1 cellular context compared by ENCODE assay signal in the genomic region with DNA sequence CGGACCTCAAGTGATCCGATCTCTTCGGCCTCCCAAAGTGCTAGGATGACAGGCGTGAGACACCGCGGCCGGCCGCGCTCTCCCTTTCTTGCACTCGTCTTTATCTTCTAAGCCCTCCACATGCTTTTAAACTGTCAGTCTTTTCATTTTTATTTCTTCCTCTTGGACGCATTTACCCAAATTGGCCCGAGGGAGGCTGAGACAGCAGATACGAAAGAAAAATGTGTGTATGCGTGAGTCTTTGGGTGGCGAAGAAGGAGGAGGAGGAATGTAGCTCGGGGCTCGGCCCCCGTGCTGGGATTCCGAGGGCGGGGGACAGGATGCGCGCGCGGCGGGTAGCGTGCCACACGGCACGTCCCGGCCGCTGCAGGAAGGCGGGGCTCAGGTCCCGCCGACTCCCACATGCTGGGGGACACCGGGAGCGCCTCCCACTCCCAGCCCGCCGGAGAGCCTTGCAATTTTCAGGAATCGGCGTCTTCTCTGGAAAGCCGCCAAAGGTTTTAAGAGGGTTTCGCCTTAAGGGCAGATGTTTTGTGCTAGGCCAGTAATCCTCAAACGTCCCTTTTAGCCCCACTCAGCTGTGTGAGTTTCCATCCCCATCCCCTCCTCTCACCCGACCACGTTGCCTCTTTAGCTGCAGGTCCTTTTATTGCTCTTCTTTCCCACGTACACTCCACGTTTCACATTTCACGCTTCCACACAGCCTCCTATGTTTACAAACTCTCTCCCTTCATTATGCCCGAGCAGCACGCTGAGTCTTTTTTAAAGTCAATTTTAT.
TF ChIP-seq lines count a peak whose summit lies in the region.

No MANE protein-coding gene starts in this region.

TF ChIP-seq in HEK293, 187 proteins besides CTCF, POLR2A, EP300 and RAD21 (continued from another document and continues in another):
- TF ChIP-seq ZNF560 (tag by site-specific recombination; IDR thresholded peaks at IDR 0.05; ENCODE audit: borderline replicate concordance) (no peak), TRIM28 (IDR thresholded peaks at IDR 0.05; ENCODE audit: borderline replicate concordance, low read length) (peak; percentile 73), ZNF140 (tag by site-specific recombination; IDR thresholded peaks at IDR 0.05) (no peak), ZNF558 (tag by site-specific recombination; IDR thresholded peaks at IDR 0.05) (no peak), ZNF548 (tag by site-specific recombination; IDR thresholded peaks at IDR 0.05) (no peak), ZNF341 (tag by site-specific recombination; IDR thresholded peaks at IDR 0.05; ENCODE audit: low read depth) (peak; percentile 49), HOXA7 (CRISPR knock-in tag; IDR thresholded peaks at IDR 0.05; ENCODE audit: borderline replicate concordance) (no peak), ZNF621 (tag by site-specific recombination; IDR thresholded peaks at IDR 0.05) (no peak), ZNF404 (tag by site-specific recombination; IDR thresholded peaks at IDR 0.05) (no peak), ZNF157 (tag by site-specific recombination; IDR thresholded peaks at IDR 0.05) (no peak), ZNF701 (tag by site-specific recombination; IDR thresholded peaks at IDR 0.05) (0 out of 2 replicates have a peak, but pooled peaks have one; percentile 33), ZNF169 (tag by site-specific recombination; IDR thresholded peaks at IDR 0.05) (no peak), ZNF664 (tag by site-specific recombination; IDR thresholded peaks at IDR 0.05) (peak; percentile 36; the same call in 1 of the 2 replicates), ZNF274 (IDR thresholded peaks at IDR 0.05; ENCODE audit: low read length) (no peak), ZNF274 (tag by site-specific recombination; IDR thresholded peaks at IDR 0.05; ENCODE audit: borderline replicate concordance) (no peak), ZNF521 (tag by site-specific recombination; IDR thresholded peaks at IDR 0.05) (no peak), OSR2 (tag by site-specific recombination; IDR thresholded peaks at IDR 0.05) (0 out of 2 replicates have a peak, but pooled peaks have one; percentile 9), IKZF3 (tag by site-specific recombination; IDR thresholded peaks at IDR 0.05) (peak; percentile 99), ZEB2 (tag by site-specific recombination; IDR thresholded peaks at IDR 0.05) (peak; percentile 71), ZNF155 (tag by site-specific recombination; IDR thresholded peaks at IDR 0.05) (no peak), ZNF596 (tag by site-specific recombination; IDR thresholded peaks at IDR 0.05) (no peak), ZNF214 (tag by site-specific recombination; IDR thresholded peaks at IDR 0.05; ENCODE audit: borderline replicate concordance) (no peak), ZNF48 (tag by site-specific recombination; IDR thresholded peaks at IDR 0.05) (no peak), ZNF529 (tag by site-specific recombination; IDR thresholded peaks at IDR 0.05; ENCODE audit: insufficient replicate concordance) (no peak), ZFP37 (tag by site-specific recombination; IDR thresholded peaks at IDR 0.05) (no peak), ZNF23 (tag by site-specific recombination; IDR thresholded peaks at IDR 0.05; ENCODE audit: borderline replicate concordance) (no peak)
- TF ChIP-seq, protein P1, sequence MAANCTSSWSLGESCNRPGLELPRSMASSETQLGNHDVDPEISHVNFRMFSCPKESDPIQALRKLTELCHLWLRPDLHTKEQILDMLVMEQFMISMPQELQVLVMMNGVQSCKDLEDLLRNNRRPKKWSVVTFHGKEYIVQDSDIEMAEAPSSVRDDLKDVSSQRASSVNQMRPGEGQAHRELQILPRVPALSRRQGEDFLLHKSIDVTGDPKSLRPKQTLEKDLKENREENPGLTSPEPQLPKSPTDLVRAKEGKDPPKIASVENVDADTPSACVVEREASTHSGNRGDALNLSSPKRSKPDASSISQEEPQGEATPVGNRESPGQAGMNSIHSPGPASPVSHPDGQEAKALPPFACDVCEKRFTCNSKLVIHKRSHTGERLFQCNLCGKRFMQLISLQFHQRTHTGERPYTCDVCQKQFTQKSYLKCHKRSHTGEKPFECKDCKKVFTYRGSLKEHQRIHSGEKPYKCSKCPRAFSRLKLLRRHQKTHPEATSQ (tag by site-specific recombination; IDR thresholded peaks at IDR 0.05) = no peak
- TF ChIP-seq, protein P2, sequence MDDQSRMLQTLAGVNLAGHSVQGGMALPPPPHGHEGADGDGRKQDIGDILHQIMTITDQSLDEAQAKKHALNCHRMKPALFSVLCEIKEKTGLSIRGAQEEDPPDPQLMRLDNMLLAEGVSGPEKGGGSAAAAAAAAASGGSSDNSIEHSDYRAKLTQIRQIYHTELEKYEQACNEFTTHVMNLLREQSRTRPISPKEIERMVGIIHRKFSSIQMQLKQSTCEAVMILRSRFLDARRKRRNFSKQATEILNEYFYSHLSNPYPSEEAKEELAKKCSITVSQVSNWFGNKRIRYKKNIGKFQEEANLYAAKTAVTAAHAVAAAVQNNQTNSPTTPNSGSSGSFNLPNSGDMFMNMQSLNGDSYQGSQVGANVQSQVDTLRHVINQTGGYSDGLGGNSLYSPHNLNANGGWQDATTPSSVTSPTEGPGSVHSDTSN (CRISPR knock-in tag; IDR thresholded peaks at IDR 0.05) = no peak
- TF ChIP-seq, protein P3, sequence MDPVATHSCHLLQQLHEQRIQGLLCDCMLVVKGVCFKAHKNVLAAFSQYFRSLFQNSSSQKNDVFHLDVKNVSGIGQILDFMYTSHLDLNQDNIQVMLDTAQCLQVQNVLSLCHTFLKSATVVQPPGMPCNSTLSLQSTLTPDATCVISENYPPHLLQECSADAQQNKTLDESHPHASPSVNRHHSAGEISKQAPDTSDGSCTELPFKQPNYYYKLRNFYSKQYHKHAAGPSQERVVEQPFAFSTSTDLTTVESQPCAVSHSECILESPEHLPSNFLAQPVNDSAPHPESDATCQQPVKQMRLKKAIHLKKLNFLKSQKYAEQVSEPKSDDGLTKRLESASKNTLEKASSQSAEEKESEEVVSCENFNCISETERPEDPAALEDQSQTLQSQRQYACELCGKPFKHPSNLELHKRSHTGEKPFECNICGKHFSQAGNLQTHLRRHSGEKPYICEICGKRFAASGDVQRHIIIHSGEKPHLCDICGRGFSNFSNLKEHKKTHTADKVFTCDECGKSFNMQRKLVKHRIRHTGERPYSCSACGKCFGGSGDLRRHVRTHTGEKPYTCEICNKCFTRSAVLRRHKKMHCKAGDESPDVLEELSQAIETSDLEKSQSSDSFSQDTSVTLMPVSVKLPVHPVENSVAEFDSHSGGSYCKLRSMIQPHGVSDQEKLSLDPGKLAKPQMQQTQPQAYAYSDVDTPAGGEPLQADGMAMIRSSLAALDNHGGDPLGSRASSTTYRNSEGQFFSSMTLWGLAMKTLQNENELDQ (tag by site-specific recombination; IDR thresholded peaks at IDR 0.05; ENCODE audit: low read depth) = no peak
- TF ChIP-seq, protein P4, sequence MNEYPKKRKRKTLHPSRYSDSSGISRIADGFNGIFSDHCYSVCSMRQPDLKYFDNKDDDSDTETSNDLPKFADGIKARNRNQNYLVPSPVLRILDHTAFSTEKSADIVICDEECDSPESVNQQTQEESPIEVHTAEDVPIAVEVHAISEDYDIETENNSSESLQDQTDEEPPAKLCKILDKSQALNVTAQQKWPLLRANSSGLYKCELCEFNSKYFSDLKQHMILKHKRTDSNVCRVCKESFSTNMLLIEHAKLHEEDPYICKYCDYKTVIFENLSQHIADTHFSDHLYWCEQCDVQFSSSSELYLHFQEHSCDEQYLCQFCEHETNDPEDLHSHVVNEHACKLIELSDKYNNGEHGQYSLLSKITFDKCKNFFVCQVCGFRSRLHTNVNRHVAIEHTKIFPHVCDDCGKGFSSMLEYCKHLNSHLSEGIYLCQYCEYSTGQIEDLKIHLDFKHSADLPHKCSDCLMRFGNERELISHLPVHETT (tag by site-specific recombination; IDR thresholded peaks at IDR 0.05) = no peak; the same call in 1 of the 2 replicates
- TF ChIP-seq, protein P5, sequence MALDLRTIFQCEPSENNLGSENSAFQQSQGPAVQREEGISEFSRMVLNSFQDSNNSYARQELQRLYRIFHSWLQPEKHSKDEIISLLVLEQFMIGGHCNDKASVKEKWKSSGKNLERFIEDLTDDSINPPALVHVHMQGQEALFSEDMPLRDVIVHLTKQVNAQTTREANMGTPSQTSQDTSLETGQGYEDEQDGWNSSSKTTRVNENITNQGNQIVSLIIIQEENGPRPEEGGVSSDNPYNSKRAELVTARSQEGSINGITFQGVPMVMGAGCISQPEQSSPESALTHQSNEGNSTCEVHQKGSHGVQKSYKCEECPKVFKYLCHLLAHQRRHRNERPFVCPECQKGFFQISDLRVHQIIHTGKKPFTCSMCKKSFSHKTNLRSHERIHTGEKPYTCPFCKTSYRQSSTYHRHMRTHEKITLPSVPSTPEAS (tag by site-specific recombination; IDR thresholded peaks at IDR 0.05) = no peak
- TF ChIP-seq, protein P6, sequence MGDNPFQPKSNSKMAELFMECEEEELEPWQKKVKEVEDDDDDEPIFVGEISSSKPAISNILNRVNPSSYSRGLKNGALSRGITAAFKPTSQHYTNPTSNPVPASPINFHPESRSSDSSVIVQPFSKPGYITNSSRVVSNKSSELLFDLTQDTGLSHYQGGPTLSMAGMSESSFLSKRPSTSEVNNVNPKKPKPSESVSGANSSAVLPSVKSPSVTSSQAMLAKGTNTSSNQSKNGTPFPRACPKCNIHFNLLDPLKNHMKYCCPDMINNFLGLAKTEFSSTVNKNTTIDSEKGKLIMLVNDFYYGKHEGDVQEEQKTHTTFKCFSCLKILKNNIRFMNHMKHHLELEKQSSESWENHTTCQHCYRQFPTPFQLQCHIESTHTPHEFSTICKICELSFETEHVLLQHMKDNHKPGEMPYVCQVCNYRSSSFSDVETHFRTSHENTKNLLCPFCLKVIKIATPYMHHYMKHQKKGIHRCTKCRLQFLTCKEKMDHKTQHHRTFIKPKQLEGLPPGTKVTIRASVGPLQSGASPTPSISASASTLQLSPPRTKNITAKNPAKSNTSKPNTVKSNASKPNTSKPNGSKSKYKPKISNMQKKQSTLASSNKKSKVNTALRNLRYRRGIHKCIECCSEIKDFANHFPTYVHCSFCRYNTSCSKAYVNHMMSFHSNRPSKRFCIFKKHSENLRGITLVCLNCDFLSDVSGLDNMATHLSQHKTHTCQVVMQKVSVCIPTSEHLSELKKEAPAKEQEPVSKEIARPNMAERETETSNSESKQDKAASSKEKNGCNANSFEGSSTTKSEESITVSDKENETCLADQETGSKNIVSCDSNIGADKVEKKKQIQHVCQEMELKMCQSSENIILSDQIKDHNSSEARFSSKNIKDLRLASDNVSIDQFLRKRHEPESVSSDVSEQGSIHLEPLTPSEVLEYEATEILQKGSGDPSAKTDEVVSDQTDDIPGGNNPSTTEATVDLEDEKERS (tag by site-specific recombination; IDR thresholded peaks at IDR 0.05) = no peak
- TF ChIP-seq, protein P7, sequence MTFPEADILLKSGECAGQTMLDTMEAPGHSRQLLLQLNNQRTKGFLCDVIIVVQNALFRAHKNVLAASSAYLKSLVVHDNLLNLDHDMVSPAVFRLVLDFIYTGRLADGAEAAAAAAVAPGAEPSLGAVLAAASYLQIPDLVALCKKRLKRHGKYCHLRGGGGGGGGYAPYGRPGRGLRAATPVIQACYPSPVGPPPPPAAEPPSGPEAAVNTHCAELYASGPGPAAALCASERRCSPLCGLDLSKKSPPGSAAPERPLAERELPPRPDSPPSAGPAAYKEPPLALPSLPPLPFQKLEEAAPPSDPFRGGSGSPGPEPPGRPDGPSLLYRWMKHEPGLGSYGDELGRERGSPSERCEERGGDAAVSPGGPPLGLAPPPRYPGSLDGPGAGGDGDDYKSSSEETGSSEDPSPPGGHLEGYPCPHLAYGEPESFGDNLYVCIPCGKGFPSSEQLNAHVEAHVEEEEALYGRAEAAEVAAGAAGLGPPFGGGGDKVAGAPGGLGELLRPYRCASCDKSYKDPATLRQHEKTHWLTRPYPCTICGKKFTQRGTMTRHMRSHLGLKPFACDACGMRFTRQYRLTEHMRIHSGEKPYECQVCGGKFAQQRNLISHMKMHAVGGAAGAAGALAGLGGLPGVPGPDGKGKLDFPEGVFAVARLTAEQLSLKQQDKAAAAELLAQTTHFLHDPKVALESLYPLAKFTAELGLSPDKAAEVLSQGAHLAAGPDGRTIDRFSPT (tag by site-specific recombination; IDR thresholded peaks at IDR 0.05) = peak; percentile 93
- TF ChIP-seq, protein P8, sequence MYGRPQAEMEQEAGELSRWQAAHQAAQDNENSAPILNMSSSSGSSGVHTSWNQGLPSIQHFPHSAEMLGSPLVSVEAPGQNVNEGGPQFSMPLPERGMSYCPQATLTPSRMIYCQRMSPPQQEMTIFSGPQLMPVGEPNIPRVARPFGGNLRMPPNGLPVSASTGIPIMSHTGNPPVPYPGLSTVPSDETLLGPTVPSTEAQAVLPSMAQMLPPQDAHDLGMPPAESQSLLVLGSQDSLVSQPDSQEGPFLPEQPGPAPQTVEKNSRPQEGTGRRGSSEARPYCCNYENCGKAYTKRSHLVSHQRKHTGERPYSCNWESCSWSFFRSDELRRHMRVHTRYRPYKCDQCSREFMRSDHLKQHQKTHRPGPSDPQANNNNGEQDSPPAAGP (tag by site-specific recombination; IDR thresholded peaks at IDR 0.05) = peak; percentile 65; the same call in 1 of the 2 replicates
- TF ChIP-seq, protein P9, sequence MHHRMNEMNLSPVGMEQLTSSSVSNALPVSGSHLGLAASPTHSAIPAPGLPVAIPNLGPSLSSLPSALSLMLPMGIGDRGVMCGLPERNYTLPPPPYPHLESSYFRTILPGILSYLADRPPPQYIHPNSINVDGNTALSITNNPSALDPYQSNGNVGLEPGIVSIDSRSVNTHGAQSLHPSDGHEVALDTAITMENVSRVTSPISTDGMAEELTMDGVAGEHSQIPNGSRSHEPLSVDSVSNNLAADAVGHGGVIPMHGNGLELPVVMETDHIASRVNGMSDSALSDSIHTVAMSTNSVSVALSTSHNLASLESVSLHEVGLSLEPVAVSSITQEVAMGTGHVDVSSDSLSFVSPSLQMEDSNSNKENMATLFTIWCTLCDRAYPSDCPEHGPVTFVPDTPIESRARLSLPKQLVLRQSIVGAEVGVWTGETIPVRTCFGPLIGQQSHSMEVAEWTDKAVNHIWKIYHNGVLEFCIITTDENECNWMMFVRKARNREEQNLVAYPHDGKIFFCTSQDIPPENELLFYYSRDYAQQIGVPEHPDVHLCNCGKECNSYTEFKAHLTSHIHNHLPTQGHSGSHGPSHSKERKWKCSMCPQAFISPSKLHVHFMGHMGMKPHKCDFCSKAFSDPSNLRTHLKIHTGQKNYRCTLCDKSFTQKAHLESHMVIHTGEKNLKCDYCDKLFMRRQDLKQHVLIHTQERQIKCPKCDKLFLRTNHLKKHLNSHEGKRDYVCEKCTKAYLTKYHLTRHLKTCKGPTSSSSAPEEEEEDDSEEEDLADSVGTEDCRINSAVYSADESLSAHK (tag by site-specific recombination; IDR thresholded peaks at IDR 0.05) = peak; percentile 65; the same call in 1 of the 2 replicates
